In the genomic region with DNA sequence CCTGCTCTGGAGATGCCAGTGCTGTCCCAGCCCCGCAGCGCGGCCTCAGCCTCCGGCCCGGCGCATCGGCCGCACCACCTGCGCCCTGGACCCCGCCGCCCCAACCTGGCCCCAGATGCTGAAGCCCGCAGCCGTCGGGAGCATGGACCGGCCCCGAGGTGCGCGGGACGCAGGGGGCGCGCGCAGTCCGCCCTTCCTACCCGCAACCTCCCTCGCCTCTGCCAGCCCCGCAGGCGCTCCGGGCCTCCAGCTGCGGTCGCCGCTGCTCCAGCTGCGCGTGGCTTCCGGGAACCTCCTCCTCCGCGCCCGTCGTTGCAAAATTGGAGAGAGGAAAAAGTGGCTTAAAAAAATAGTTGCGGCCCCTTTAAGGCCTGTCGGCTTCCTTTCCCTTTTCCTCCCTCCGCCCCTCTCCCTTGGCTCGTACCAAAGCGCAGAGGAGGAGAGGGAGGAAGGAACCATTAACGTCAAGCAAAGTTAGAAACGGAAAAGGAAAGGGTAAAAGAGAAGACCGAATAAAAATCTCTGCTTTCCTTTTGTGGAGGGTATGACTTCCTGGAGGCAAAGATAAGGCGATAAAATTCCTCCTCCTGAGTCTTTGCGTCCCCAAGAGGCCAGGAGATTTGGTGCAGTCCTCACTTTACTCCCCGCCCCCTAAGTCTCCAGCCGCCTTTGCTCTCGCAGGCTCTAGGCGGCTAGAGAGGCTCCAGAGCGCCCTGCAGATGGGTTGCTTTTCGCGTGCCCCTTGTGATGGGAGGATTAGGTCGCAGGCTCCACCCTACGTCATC, we compare ENCODE assay signal across 1 cellular context.
A peak's percentile ranks its signal among the peaks of the same experiment; 100 is the strongest.
TF ChIP-seq lines count a peak whose summit lies in the region.

A gene with protein sequence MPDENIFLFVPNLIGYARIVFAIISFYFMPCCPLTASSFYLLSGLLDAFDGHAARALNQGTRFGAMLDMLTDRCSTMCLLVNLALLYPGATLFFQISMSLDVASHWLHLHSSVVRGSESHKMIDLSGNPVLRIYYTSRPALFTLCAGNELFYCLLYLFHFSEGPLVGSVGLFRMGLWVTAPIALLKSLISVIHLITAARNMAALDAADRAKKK (minus strand): TSS at position 343 of the 785 bp plus-strand sequence. CDS start 369 bp downstream, outside the sequence.

TF ChIP-seq in GM12878, 131 proteins besides CTCF, POLR2A, EP300 and RAD21 (continued from another document and continues in another):
- TF ChIP-seq, protein P1, sequence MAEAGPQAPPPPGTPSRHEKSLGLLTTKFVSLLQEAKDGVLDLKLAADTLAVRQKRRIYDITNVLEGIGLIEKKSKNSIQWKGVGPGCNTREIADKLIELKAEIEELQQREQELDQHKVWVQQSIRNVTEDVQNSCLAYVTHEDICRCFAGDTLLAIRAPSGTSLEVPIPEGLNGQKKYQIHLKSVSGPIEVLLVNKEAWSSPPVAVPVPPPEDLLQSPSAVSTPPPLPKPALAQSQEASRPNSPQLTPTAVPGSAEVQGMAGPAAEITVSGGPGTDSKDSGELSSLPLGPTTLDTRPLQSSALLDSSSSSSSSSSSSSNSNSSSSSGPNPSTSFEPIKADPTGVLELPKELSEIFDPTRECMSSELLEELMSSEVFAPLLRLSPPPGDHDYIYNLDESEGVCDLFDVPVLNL (IDR thresholded peaks at IDR 0.05; ENCODE audit: low read depth, low read length): no peak
- no peak for TF ChIP-seq YBX1 (IDR thresholded peaks at IDR 0.05)
- TF ChIP-seq BCL11A (IDR thresholded peaks at IDR 0.05; ENCODE audit: low read depth, low read length): no peak; the same call in 1 of the 2 replicates
- peak; percentile 99 for TF ChIP-seq JUND (IDR thresholded peaks at IDR 0.05; ENCODE audit: low read depth, low read length)
- TF ChIP-seq CHD1 (IDR thresholded peaks at IDR 0.05; ENCODE audit: low read depth, low read length): peak; percentile 99
- TF ChIP-seq, protein P2, sequence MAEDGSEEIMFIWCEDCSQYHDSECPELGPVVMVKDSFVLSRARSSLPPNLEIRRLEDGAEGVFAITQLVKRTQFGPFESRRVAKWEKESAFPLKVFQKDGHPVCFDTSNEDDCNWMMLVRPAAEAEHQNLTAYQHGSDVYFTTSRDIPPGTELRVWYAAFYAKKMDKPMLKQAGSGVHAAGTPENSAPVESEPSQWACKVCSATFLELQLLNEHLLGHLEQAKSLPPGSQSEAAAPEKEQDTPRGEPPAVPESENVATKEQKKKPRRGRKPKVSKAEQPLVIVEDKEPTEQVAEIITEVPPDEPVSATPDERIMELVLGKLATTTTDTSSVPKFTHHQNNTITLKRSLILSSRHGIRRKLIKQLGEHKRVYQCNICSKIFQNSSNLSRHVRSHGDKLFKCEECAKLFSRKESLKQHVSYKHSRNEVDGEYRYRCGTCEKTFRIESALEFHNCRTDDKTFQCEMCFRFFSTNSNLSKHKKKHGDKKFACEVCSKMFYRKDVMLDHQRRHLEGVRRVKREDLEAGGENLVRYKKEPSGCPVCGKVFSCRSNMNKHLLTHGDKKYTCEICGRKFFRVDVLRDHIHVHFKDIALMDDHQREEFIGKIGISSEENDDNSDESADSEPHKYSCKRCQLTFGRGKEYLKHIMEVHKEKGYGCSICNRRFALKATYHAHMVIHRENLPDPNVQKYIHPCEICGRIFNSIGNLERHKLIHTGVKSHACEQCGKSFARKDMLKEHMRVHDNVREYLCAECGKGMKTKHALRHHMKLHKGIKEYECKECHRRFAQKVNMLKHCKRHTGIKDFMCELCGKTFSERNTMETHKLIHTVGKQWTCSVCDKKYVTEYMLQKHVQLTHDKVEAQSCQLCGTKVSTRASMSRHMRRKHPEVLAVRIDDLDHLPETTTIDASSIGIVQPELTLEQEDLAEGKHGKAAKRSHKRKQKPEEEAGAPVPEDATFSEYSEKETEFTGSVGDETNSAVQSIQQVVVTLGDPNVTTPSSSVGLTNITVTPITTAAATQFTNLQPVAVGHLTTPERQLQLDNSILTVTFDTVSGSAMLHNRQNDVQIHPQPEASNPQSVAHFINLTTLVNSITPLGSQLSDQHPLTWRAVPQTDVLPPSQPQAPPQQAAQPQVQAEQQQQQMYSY (CRISPR knock-in tag; IDR thresholded peaks at IDR 0.05): no peak
- no peak for TF ChIP-seq SPI1 (IDR thresholded peaks at IDR 0.05; ENCODE audit: borderline replicate concordance, insufficient read depth, low read depth, low read length)
- no peak; the same call in 1 of the 2 replicates for TF ChIP-seq PAX5 (IDR thresholded peaks at IDR 0.05; ENCODE audit: borderline replicate concordance, low read depth, low read length)
- TF ChIP-seq HCFC1 (IDR thresholded peaks at IDR 0.05; ENCODE audit: low read length): peak; percentile 82
- TF ChIP-seq, protein P3, sequence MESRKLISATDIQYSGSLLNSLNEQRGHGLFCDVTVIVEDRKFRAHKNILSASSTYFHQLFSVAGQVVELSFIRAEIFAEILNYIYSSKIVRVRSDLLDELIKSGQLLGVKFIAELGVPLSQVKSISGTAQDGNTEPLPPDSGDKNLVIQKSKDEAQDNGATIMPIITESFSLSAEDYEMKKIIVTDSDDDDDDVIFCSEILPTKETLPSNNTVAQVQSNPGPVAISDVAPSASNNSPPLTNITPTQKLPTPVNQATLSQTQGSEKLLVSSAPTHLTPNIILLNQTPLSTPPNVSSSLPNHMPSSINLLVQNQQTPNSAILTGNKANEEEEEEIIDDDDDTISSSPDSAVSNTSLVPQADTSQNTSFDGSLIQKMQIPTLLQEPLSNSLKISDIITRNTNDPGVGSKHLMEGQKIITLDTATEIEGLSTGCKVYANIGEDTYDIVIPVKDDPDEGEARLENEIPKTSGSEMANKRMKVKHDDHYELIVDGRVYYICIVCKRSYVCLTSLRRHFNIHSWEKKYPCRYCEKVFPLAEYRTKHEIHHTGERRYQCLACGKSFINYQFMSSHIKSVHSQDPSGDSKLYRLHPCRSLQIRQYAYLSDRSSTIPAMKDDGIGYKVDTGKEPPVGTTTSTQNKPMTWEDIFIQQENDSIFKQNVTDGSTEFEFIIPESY (IDR thresholded peaks at IDR 0.05): 0 out of 2 replicates have a peak, but pooled peaks have one; percentile 40
- TF ChIP-seq ZNF207 (IDR thresholded peaks at IDR 0.05; ENCODE audit: borderline replicate concordance): peak; percentile 97
- peak; percentile 100 for TF ChIP-seq KLF5 (IDR thresholded peaks at IDR 0.05; ENCODE audit: partially characterized antibody)
- TF ChIP-seq SUPT20H (IDR thresholded peaks at IDR 0.05; ENCODE audit: borderline replicate concordance, control insufficient read depth, low read depth, low read length): no peak
- TF ChIP-seq SREBF1 (IDR thresholded peaks at IDR 0.05; ENCODE audit: low read length): peak; percentile 99
- TF ChIP-seq IRF4 (IDR thresholded peaks at IDR 0.05; ENCODE audit: low read depth, low read length): peak; percentile 25; the same call in 1 of the 2 replicates
- TF ChIP-seq SMAD5 (IDR thresholded peaks at IDR 0.05; ENCODE audit: low read depth): no peak
- TF ChIP-seq, protein P4, sequence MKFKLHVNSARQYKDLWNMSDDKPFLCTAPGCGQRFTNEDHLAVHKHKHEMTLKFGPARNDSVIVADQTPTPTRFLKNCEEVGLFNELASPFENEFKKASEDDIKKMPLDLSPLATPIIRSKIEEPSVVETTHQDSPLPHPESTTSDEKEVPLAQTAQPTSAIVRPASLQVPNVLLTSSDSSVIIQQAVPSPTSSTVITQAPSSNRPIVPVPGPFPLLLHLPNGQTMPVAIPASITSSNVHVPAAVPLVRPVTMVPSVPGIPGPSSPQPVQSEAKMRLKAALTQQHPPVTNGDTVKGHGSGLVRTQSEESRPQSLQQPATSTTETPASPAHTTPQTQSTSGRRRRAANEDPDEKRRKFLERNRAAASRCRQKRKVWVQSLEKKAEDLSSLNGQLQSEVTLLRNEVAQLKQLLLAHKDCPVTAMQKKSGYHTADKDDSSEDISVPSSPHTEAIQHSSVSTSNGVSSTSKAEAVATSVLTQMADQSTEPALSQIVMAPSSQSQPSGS (IDR thresholded peaks at IDR 0.05; ENCODE audit: low read length): peak; percentile 85
- no peak for TF ChIP-seq TCF7 (IDR thresholded peaks at IDR 0.05; ENCODE audit: borderline replicate concordance)
- no peak for TF ChIP-seq ZNF622 (IDR thresholded peaks at IDR 0.05)
- TF ChIP-seq CEBPB (IDR thresholded peaks at IDR 0.05; ENCODE audit: borderline replicate concordance in 1 of 2, low read depth in 2 of 2, low read length in 2 of 2): no peak
- no peak for TF ChIP-seq POLR2AphosphoS5 (IDR thresholded peaks at IDR 0.05; ENCODE audit: low read length)
- peak; percentile 5; the same call in 1 of the 2 replicates for TF ChIP-seq TBL1XR1 (IDR thresholded peaks at IDR 0.05; ENCODE audit: low read depth, low read length)
- TF ChIP-seq RB1 (IDR thresholded peaks at IDR 0.05; ENCODE audit: borderline replicate concordance): peak; percentile 93
- TF ChIP-seq, protein P5, sequence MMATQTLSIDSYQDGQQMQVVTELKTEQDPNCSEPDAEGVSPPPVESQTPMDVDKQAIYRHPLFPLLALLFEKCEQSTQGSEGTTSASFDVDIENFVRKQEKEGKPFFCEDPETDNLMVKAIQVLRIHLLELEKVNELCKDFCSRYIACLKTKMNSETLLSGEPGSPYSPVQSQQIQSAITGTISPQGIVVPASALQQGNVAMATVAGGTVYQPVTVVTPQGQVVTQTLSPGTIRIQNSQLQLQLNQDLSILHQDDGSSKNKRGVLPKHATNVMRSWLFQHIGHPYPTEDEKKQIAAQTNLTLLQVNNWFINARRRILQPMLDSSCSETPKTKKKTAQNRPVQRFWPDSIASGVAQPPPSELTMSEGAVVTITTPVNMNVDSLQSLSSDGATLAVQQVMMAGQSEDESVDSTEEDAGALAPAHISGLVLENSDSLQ (IDR thresholded peaks at IDR 0.05): peak; percentile 48; the same call in 1 of the 2 replicates
- no peak for TF ChIP-seq PAX8 (IDR thresholded peaks at IDR 0.05)
- TF ChIP-seq MTA2 (IDR thresholded peaks at IDR 0.05; ENCODE audit: low read depth): peak; percentile 38
- 0 out of 2 replicates have a peak, but pooled peaks have one; percentile 59 for TF ChIP-seq CBX5 (IDR thresholded peaks at IDR 0.05; ENCODE audit: low read depth)
- no peak; the same call in 1 of the 2 replicates for TF ChIP-seq NRF1 (conservative IDR thresholded peaks at IDR 0.05; ENCODE audit: low read depth, low read length)
- TF ChIP-seq, protein P6, sequence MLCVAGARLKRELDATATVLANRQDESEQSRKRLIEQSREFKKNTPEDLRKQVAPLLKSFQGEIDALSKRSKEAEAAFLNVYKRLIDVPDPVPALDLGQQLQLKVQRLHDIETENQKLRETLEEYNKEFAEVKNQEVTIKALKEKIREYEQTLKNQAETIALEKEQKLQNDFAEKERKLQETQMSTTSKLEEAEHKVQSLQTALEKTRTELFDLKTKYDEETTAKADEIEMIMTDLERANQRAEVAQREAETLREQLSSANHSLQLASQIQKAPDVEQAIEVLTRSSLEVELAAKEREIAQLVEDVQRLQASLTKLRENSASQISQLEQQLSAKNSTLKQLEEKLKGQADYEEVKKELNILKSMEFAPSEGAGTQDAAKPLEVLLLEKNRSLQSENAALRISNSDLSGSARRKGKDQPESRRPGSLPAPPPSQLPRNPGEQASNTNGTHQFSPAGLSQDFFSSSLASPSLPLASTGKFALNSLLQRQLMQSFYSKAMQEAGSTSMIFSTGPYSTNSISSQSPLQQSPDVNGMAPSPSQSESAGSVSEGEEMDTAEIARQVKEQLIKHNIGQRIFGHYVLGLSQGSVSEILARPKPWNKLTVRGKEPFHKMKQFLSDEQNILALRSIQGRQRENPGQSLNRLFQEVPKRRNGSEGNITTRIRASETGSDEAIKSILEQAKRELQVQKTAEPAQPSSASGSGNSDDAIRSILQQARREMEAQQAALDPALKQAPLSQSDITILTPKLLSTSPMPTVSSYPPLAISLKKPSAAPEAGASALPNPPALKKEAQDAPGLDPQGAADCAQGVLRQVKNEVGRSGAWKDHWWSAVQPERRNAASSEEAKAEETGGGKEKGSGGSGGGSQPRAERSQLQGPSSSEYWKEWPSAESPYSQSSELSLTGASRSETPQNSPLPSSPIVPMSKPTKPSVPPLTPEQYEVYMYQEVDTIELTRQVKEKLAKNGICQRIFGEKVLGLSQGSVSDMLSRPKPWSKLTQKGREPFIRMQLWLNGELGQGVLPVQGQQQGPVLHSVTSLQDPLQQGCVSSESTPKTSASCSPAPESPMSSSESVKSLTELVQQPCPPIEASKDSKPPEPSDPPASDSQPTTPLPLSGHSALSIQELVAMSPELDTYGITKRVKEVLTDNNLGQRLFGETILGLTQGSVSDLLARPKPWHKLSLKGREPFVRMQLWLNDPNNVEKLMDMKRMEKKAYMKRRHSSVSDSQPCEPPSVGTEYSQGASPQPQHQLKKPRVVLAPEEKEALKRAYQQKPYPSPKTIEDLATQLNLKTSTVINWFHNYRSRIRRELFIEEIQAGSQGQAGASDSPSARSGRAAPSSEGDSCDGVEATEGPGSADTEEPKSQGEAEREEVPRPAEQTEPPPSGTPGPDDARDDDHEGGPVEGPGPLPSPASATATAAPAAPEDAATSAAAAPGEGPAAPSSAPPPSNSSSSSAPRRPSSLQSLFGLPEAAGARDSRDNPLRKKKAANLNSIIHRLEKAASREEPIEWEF (IDR thresholded peaks at IDR 0.05; ENCODE audit: insufficient replicate concordance, low read depth, low read length): no peak
- TF ChIP-seq ATF7 (IDR thresholded peaks at IDR 0.05; ENCODE audit: low read depth): peak; percentile 100
- TF ChIP-seq SMARCA5 (IDR thresholded peaks at IDR 0.05): peak; percentile 74; the same call in 1 of the 2 replicates
- 0 out of 2 replicates have a peak, but pooled peaks have one; percentile 82 for TF ChIP-seq PML (IDR thresholded peaks at IDR 0.05; ENCODE audit: low read length)
- no peak for TF ChIP-seq HDAC6 (IDR thresholded peaks at IDR 0.05; ENCODE audit: unreplicated experiment)
- TF ChIP-seq SP1 (IDR thresholded peaks at IDR 0.05; ENCODE audit: low read depth, low read length): peak; percentile 84
- TF ChIP-seq MYC (IDR thresholded peaks at IDR 0.05; ENCODE audit: insufficient read depth, insufficient read length, insufficient replicate concordance, low read length, severe bottlenecking): no peak
- no peak for TF ChIP-seq SUZ12 (IDR thresholded peaks at IDR 0.05; ENCODE audit: unreplicated experiment)
- no peak for TF ChIP-seq CHD2 (IDR thresholded peaks at IDR 0.05; ENCODE audit: borderline replicate concordance, low read depth, low read length)
- TF ChIP-seq TARDBP (IDR thresholded peaks at IDR 0.05; ENCODE audit: borderline replicate concordance): no peak
- 0 out of 2 replicates have a peak, but pooled peaks have one; percentile 21 for TF ChIP-seq NR2F1 (conservative IDR thresholded peaks at IDR 0.05)
- 0 out of 2 replicates have a peak, but pooled peaks have one; percentile 38 for TF ChIP-seq DPF2 (IDR thresholded peaks at IDR 0.05)
- TF ChIP-seq TCF3 (IDR thresholded peaks at IDR 0.05; ENCODE audit: borderline replicate concordance, insufficient read depth, low read depth, low read length): no peak
- TF ChIP-seq MTA3 (IDR thresholded peaks at IDR 0.05; ENCODE audit: borderline replicate concordance, low read length): no peak
